ENCODE assay signal across 12 cellular contexts in the genomic region with DNA sequence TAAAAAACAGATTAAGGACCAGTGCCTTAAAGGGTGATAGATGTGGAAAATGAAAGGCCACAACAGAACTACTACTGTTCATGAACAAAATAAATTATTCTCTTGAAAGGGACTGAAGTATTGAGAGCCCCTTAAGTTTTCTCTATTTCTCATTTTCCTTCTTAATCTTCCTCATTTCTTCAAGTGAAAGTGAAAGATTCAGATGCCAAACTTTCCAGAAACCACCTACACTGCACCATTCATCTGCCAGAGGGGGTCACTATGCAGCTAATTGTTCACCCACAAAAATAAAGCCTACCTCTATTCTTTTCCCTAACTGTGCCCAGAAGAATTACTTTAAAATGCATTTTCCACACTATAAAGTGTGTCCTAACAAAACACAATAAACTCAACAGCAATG.
DNase-seq lines count a peak whose midpoint lies in the region; ATAC-seq lines count a peak whose summit lies in the region.
"Had no signal": no experiment of that assay in that cellular context is flagged by ENCODE, and none has a peak within 500 bp of the region (broad histone marks: within the 10 kb centered on the region; RNA-seq: fewer than 3 reads in every experiment).

No MANE protein-coding gene starts in this region.

- CTCF ChIA-PET in activated CD4-positive, alpha-beta T cell treated with anti-CD3 and anti-CD28 coated beads, Interleukin-2, amount 10 ng/mL, durations not matched to agents 7 days and 5 days (lab: Charles Lee): no interaction called here

- H3K27ac Mint-ChIP-seq in activated CD4-positive, alpha-beta T cell treated with anti-CD3 and anti-CD28 coated beads, Interleukin-2, amount 10 ng/mL, durations not matched to agents 7 days and 5 days: no peak overlapping the region
- H3K27ac Mint-ChIP-seq: nephron had no signal

- POLR2A ChIA-PET in activated CD4-positive, alpha-beta T cell treated with anti-CD3 and anti-CD28 coated beads, Interleukin-2, amount 10 ng/mL, durations not matched to agents 7 days and 5 days (lab: Charles Lee): no interaction called here

- H3K36me3 ChIP-seq in MG63: no peaks in the 10 kb centered on the region

- no peak overlapping the region for H3K4me3 ChIP-seq in MG63
- H3K4me3 ChIP-seq: testis had no signal

- DNase-seq in H4 (ENCODE audit: low spot score): peak; percentile 6
- DNase-seq in SK-MEL-5 (ENCODE audit: low read depth, low spot score): peak; percentile 16
- DNase-seq in lung microvascular endothelial cell (ENCODE audit: low read depth in 2 of 2): peak; percentile 1 to 5
- no peak for DNase-seq in MG63
- no peak for DNase-seq in activated CD4-positive, alpha-beta T cell treated with anti-CD3 and anti-CD28 coated beads, Interleukin-2, amount 10 ng/mL, durations not matched to agents 7 days and 5 days
- DNase-seq in activated CD8-positive, alpha-beta memory T cell treated with anti-CD3 and anti-CD28 coated beads, Interleukin-2, amount 50 U/mL, for 48 hours: no peak
- DNase-seq: activated CD4-positive, alpha-beta T cell treated with anti-CD3 and anti-CD28 coated beads for 1 hour; NCI-H748 treated with DMSO at 0.1 percent for 48 hours; stimulated activated CD4-positive, alpha-beta T cell treated with anti-CD3 and anti-CD28 coated beads, Interleukin-4, amount 100 ng/mL, for 1 hour; testis had no signal

- no peaks in the 10 kb centered on the region for H3K27me3 ChIP-seq in MG63
- H3K27me3 ChIP-seq: testis had no signal

- in situ Hi-C loops in SK-MEL-5 (cut with HindIII; ENCODE audit: low pct_unique_long_range_greater_than_20kb, low sequenced_read_pairs): no loop called here

- H3K9me3 ChIP-seq in MG63: no peaks in the 10 kb centered on the region
- H3K9me3 ChIP-seq: testis had no signal

- peak; percentile 54 for ATAC-seq in GM18517 (IDR thresholded peaks at IDR 0.05; ENCODE audit: unreplicated experiment)

- H3K4me3 Mint-ChIP-seq in activated CD4-positive, alpha-beta T cell treated with anti-CD3 and anti-CD28 coated beads, Interleukin-2, amount 10 ng/mL, durations not matched to agents 7 days and 5 days: no peak overlapping the region
- H3K4me3 Mint-ChIP-seq: nephron had no signal

- no peaks in the 10 kb centered on the region for H3K4me1 Mint-ChIP-seq in activated CD4-positive, alpha-beta T cell treated with anti-CD3 and anti-CD28 coated beads, Interleukin-2, amount 10 ng/mL, durations not matched to agents 7 days and 5 days
- H3K4me1 Mint-ChIP-seq: nephron had no signal

- H3K27me3 Mint-ChIP-seq in activated CD4-positive, alpha-beta T cell treated with anti-CD3 and anti-CD28 coated beads, Interleukin-2, amount 10 ng/mL, durations not matched to agents 7 days and 5 days: peaks cover 1% of the 10 kb centered on the region

- H3K36me3 Mint-ChIP-seq in activated CD4-positive, alpha-beta T cell treated with anti-CD3 and anti-CD28 coated beads, Interleukin-2, amount 10 ng/mL, durations not matched to agents 7 days and 5 days (ENCODE audit: low read depth): no peaks in the 10 kb centered on the region

- H3K9me3 Mint-ChIP-seq in activated CD4-positive, alpha-beta T cell treated with anti-CD3 and anti-CD28 coated beads, Interleukin-2, amount 10 ng/mL, durations not matched to agents 7 days and 5 days: no peaks in the 10 kb centered on the region
- H3K9me3 Mint-ChIP-seq: nephron had no signal

Comparison
In these comparisons a context has a peak if more than half of its experiments do, and no peak if none do; other contexts are left out.
1. DNase-seq: peak in H4 (single experiment), SK-MEL-5 (single experiment) and lung microvascular endothelial cell (2 of 2); none in MG63 (single experiment), activated CD4-positive, alpha-beta T cell treated with anti-CD3 and anti-CD28 coated beads, Interleukin-2, amount 10 ng/mL, durations not matched to agents 7 days and 5 days (single experiment) and activated CD8-positive, alpha-beta memory T cell treated with anti-CD3 and anti-CD28 coated beads, Interleukin-2, amount 50 U/mL, for 48 hours (single experiment).